In the genomic region with DNA sequence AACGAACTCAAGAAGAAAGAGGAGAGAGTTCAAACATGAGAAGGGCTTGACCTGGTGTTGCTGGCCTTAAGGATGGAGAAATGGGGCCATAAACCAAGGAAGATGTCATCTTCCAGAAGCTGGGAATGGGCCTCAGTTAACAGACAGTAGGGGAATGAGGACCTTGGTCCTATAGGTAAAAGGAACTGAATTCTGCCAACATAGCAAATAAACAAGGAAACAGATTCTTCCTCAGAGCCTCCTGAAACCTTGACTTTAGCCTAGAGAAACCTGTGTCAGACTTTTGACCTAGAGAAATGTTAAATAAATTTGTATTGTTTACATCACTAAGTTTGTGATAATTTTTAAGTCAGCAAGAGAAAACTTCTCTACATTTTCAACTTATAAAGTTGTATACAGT, we compare ENCODE assay signal across 9 cellular contexts.
"Had no signal": no experiment of that assay in that cellular context is flagged by ENCODE, and none has a peak within 500 bp of the region (broad histone marks: within the 10 kb centered on the region; RNA-seq: fewer than 3 reads in every experiment).

No MANE protein-coding gene starts in this region.

- H2AFZ ChIP-seq: GM23248 had no signal

- H3K27me3 Mint-ChIP-seq: IgD-negative memory B cell had no signal

- H3K4me1 ChIP-seq: HAP-1 had no signal

- H3K27ac ChIP-seq: GM23248, HL-60 had no signal

- H3K36me3 ChIP-seq: HAP-1 had no signal

- H3K4me3 Mint-ChIP-seq: HFFc6 had no signal

- H3K9me3 ChIP-seq: HAP-1 had no signal

- H3K9me3 Mint-ChIP-seq: HFFc6 had no signal

- H3K27ac Mint-ChIP-seq: HFFc6, IgD-negative memory B cell had no signal

- H3K4me3 ChIP-seq: GM23248, HAP-1 had no signal

- ATAC-seq: HCT116 had no signal

- H3K9ac ChIP-seq: GM23248 had no signal

- DNase-seq: GM23248, GOT3, H7, HFFc6, KG1 had no signal
